In genomic region chr20:63577317-63577894, GRCh38 we compare ENCODE assay signal across 1 cellular context.
A peak's percentile ranks its signal among the peaks of the same experiment; 100 is the strongest.
TF ChIP-seq lines count a peak whose summit lies in the region.

No MANE protein-coding gene starts in this region.

TF ChIP-seq in HepG2, 621 proteins besides CTCF, POLR2A, EP300 and RAD21 (continued from another document and continues in another):
- no peak for TF ChIP-seq POGK (CRISPR knock-in tag; conservative IDR thresholded peaks at IDR 0.05)
- peak; percentile 57 for TF ChIP-seq ISL2 (CRISPR knock-in tag; IDR thresholded peaks at IDR 0.05)
- TF ChIP-seq ZNF503 (CRISPR knock-in tag; IDR thresholded peaks at IDR 0.05), result no peak
- no peak for TF ChIP-seq ZFYVE20 (CRISPR knock-in tag; IDR thresholded peaks at IDR 0.05; ENCODE audit: borderline replicate concordance, low read depth)
- no peak for TF ChIP-seq ATF4 (CRISPR knock-in tag; IDR thresholded peaks at IDR 0.05)
- no peak for TF ChIP-seq SOX13 (IDR thresholded peaks at IDR 0.05)
- no peak for TF ChIP-seq SOX13 (CRISPR knock-in tag; conservative IDR thresholded peaks at IDR 0.05 in 1 of 2, IDR thresholded peaks at IDR 0.05 in 1 of 2)
- no peak for TF ChIP-seq MBD4 (IDR thresholded peaks at IDR 0.05; ENCODE audit: borderline replicate concordance, low read length)
- TF ChIP-seq ZNF782 (CRISPR knock-in tag; IDR thresholded peaks at IDR 0.05; ENCODE audit: borderline replicate concordance), result no peak
- peak; percentile 81 for TF ChIP-seq ZNF501 (CRISPR knock-in tag; IDR thresholded peaks at IDR 0.05)
- TF ChIP-seq CBX2 (IDR thresholded peaks at IDR 0.05; ENCODE audit: low read depth, low read length), result no peak
- no peak for TF ChIP-seq CBX2 (CRISPR knock-in tag; IDR thresholded peaks at IDR 0.05; ENCODE audit: low read depth)
- no peak for TF ChIP-seq GATA4 (IDR thresholded peaks at IDR 0.05; ENCODE audit: borderline replicate concordance, low read depth)
- no peak for TF ChIP-seq MBNL3 (CRISPR knock-in tag; conservative IDR thresholded peaks at IDR 0.05)
- TF ChIP-seq ZNF616 (CRISPR knock-in tag; IDR thresholded peaks at IDR 0.05; ENCODE audit: low read depth), result no peak
- TF ChIP-seq ETV5 (CRISPR knock-in tag; IDR thresholded peaks at IDR 0.05; ENCODE audit: borderline replicate concordance), result no peak; the same call in 1 of the 2 replicates
- 0 out of 2 replicates have a peak, but pooled peaks have one; percentile 35 for TF ChIP-seq CBFB (CRISPR knock-in tag; IDR thresholded peaks at IDR 0.05)
- TF ChIP-seq ZNF33B (CRISPR knock-in tag; IDR thresholded peaks at IDR 0.05), result no peak
- no peak for TF ChIP-seq TARDBP (CRISPR knock-in tag; IDR thresholded peaks at IDR 0.05)
- no peak for TF ChIP-seq AKAP8 (CRISPR knock-in tag; IDR thresholded peaks at IDR 0.05)
- TF ChIP-seq ZNF407 (CRISPR knock-in tag; IDR thresholded peaks at IDR 0.05; ENCODE audit: not compliant biosample characterization), result no peak
- TF ChIP-seq HBP1 (CRISPR knock-in tag; IDR thresholded peaks at IDR 0.05; ENCODE audit: low read depth), result peak; percentile 60; the same call in 1 of the 2 replicates
- no peak for TF ChIP-seq MED13 (CRISPR knock-in tag; IDR thresholded peaks at IDR 0.05)
- no peak for TF ChIP-seq GPN1 (CRISPR knock-in tag; IDR thresholded peaks at IDR 0.05; ENCODE audit: borderline replicate concordance)
- peak; percentile 61; the same call in 1 of the 2 replicates for TF ChIP-seq ZNF142 (CRISPR knock-in tag; IDR thresholded peaks at IDR 0.05)
- TF ChIP-seq SCMH1 (CRISPR knock-in tag; IDR thresholded peaks at IDR 0.05; ENCODE audit: borderline replicate concordance), result no peak
- TF ChIP-seq CSRNP1 (CRISPR knock-in tag; IDR thresholded peaks at IDR 0.05), result peak; percentile 53; the same call in 1 of the 2 replicates
- TF ChIP-seq ZSCAN21 (CRISPR knock-in tag; IDR thresholded peaks at IDR 0.05; ENCODE audit: borderline replicate concordance), result no peak
- no peak for TF ChIP-seq U2AF1 (optimal IDR thresholded peaks at IDR 0.05; ENCODE audit: low read depth, low read length)
